ENCODE assay signal across 1 cellular context in genomic region chr11:75734491-75735180, GRCh38.
TF ChIP-seq lines count a peak whose summit lies in the region.

No MANE protein-coding gene starts in this region.

TF ChIP-seq in liver, 16 proteins besides CTCF, POLR2A, EP300 and RAD21 (continued from another document):
- TF ChIP-seq SP1 (IDR thresholded peaks at IDR 0.05) (peak; percentile 36), YY1 (IDR thresholded peaks at IDR 0.05) (no peak), GABPA (IDR thresholded peaks at IDR 0.05 in 1 of 2, conservative IDR thresholded peaks at IDR 0.05 in 1 of 2) (no peak), FOXA1 (IDR thresholded peaks at IDR 0.05) (no peak), HNF4G (IDR thresholded peaks at IDR 0.05) (no peak), TAF1 (conservative IDR thresholded peaks at IDR 0.05) (no peak), REST (IDR thresholded peaks at IDR 0.05) (peak; percentile 39), FOXA2 (IDR thresholded peaks at IDR 0.05) (no peak), HNF4A (conservative IDR thresholded peaks at IDR 0.05) (peak; percentile 79 to 90), NR2F2 (IDR thresholded peaks at IDR 0.05) (no peak)
